In the genomic region with DNA sequence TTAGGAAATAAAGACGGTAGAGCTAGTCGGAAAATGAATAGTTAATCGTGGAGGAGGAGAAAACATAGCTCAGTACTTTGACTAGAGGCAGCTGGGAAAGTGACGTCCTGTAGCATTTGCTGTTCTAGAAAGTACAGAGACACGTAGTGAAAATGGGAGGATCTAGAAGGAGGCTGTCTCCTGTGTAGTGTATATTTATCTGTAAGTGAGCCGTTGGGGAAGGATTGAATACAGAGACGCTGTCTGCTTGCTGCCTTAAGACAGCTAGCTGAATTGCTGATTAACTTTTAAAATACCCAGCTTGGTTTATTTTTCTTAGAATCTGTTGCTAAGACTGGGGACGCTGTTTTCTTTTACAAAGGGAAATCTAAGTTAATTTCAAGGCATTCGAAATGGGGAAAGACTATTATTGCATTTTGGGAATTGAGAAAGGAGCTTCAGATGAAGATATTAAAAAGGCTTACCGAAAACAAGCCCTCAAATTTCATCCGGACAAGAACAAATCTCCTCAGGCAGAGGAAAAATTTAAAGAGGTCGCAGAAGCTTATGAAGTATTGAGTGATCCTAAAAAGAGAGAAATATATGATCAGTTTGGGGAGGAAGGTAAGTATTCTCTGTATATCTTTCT, we compare ENCODE assay signal across 8 cellular contexts. TPM values are rescaled to one million over a fixed set of nuclear protein-coding genes. Genes with fewer than 3 reads are reported as not detected.
A peak's percentile ranks its signal among the peaks of the same experiment; 100 is the strongest.
DNase-seq lines count a peak whose midpoint lies in the region; ATAC-seq lines count a peak whose summit lies in the region.

Gene DNAJB4, plus strand, starts transcription at position 221 of the 628 bp plus-strand sequence. Its CDS starts 172 bp downstream, at position 393.

- no peaks in the 10 kb centered on the region for H3K9me3 Mint-ChIP-seq in activated T-cell treated with anti-CD3 and anti-CD28 coated beads, Interleukin-2, amount 50 U/mL, for 24 hours

- H3K27ac Mint-ChIP-seq in activated T-cell treated with anti-CD3 and anti-CD28 coated beads, Interleukin-2, amount 50 U/mL, for 24 hours = peak within 1 kb of the TSS; percentile 100

- no peaks in the 10 kb centered on the region for H3K27me3 Mint-ChIP-seq in activated T-cell treated with anti-CD3 and anti-CD28 coated beads, Interleukin-2, amount 50 U/mL, for 24 hours

- peak within 1 kb of the TSS; percentile 86 for H3K4me3 Mint-ChIP-seq in activated T-cell treated with anti-CD3 and anti-CD28 coated beads, Interleukin-2, amount 50 U/mL, for 24 hours

- H3K4me1 Mint-ChIP-seq in activated T-cell treated with anti-CD3 and anti-CD28 coated beads, Interleukin-2, amount 50 U/mL, for 24 hours (ENCODE audit: low read depth) = peaks cover 54% of the 10 kb centered on the region

- DNase-seq in AG08396 (ENCODE audit: low spot score) = peak; percentile 77
- DNase-seq in NOMO-1 treated with DMSO at 0.1 percent for 48 hours (lab: John Stamatoyannopoulos, UW; ENCODE audit: unreplicated experiment) = peak; percentile 97
- no peak for DNase-seq in activated T-cell treated with anti-CD3 and anti-CD28 coated beads, Interleukin-2, amount 50 U/mL, for 24 hours
- DNase-seq in mucosa of gallbladder (ENCODE audit: low spot score) = peak; percentile 92
- peak; percentile 45 for DNase-seq in stimulated activated naive CD4-positive, alpha-beta T cell treated with Interleukin-2 at 50 U/mL for 16 hours (lab: John Stamatoyannopoulos, UW)

- H3K36me3 Mint-ChIP-seq in activated T-cell treated with anti-CD3 and anti-CD28 coated beads, Interleukin-2, amount 50 U/mL, for 24 hours (ENCODE audit: low read depth) = peaks cover 4% of the 10 kb centered on the region

- ATAC-seq in GM18907 (IDR thresholded peaks at IDR 0.05; ENCODE audit: unreplicated experiment) (peak; percentile 99), HG03159 (IDR thresholded peaks at IDR 0.05; ENCODE audit: unreplicated experiment) (peak; percentile 98), esophagus mucosa (peak; percentile 100)

RNA-seq across cellular contexts. Expression of gene DNAJB4, which starts in this region (rescaled TPM):
- total RNA-seq in esophagus mucosa = 11.3 TPM
- total RNA-seq in mucosa of gallbladder = 52.5 TPM
